8 cellular contexts compared by ENCODE assay signal in the genomic region with DNA sequence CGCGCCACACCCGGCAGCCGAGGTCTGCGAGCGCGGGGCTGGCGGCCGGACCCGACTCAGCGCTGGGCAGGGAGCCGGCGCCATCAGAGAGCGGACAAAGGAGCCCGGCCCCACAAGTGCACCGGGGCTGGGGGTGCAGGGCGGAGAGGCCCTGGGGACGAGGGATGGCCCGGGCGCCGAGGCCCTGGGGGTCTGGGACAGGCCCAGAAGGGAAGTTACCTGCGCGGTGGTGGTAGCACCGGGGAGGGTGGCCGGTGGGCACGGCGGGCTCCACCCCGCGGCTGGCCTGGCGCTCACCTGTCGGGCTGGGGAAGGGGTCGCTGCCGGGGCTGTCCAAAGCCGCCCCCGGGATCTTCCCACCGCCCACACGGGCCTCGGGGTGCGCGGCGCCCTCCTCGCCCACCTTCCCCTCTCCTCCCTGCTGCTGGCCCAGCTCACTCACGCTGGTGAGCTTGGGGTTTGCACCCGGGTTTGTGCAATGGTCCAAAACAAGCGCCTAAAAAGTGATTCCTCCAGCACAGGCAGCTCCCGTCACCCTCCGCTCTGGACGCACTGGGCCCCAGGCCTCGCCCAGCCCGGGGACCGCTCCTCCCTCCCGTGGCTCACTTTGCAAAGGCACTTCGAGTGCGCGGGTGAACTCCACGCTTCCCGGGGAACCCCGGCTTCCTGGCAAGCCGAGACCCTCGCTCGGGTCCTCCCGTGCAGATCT. TPM values are rescaled to one million over a fixed set of nuclear protein-coding genes. Genes with fewer than 3 reads are reported as not detected.
A peak's percentile ranks its signal among the peaks of the same experiment; 100 is the strongest.
DNase-seq lines count a peak whose midpoint lies in the region; ATAC-seq and TF ChIP-seq lines count a peak whose summit lies in the region.

CTPS2 (minus strand) TSS at position 554 of the 709 bp plus-strand sequence. CDS start 9,767 bp downstream, outside the sequence.

- H3K27ac Mint-ChIP-seq in activated T-helper 2 cell treated with anti-CD3 and anti-CD28 coated beads, Interferon-gamma antibody, Interleukin-2, Interleukin-4, amounts not matched to agents 10 μg/mL and 5 μg/mL and 100 μg/mL, durations not matched to agents 14 hours and 24 hours and 36 hours, result peak within 1 kb of the TSS; percentile 78
- H3K27ac Mint-ChIP-seq in natural killer cell treated with Interleukin-12 subunit alpha and Interleukin-12 subunit beta and Interleukin-15 and Interleukin-18, amount 100 ng/mL, for 72 hours, result peak within 1 kb of the TSS in 1 of 2 donors; percentile 61

- peak within 1 kb of the TSS; percentile 43 for H3K27ac ChIP-seq in PC-3 (ENCODE audit: low read length)
- peak within 1 kb of the TSS; percentile 60 for H3K27ac ChIP-seq in thymus (ENCODE audit: low read depth)

- no peaks in the 10 kb centered on the region for H3K9me2 ChIP-seq in PC-3 (replicated peaks; ENCODE audit: low read length)

- H3K9me3 Mint-ChIP-seq in activated T-helper 2 cell treated with anti-CD3 and anti-CD28 coated beads, Interferon-gamma antibody, Interleukin-2, Interleukin-4, amounts not matched to agents 10 μg/mL and 5 μg/mL and 100 μg/mL, durations not matched to agents 14 hours and 24 hours and 36 hours, result no peaks in the 10 kb centered on the region
- no peaks in the 10 kb centered on the region for H3K9me3 Mint-ChIP-seq in natural killer cell treated with Interleukin-12 subunit alpha and Interleukin-12 subunit beta and Interleukin-15 and Interleukin-18, amount 100 ng/mL, for 72 hours

- H3F3A ChIP-seq in PC-3 (ENCODE audit: low read length, unreplicated experiment), result no peaks in the 10 kb centered on the region

- H3K4me3 Mint-ChIP-seq in activated T-helper 2 cell treated with anti-CD3 and anti-CD28 coated beads, Interferon-gamma antibody, Interleukin-2, Interleukin-4, amounts not matched to agents 10 μg/mL and 5 μg/mL and 100 μg/mL, durations not matched to agents 14 hours and 24 hours and 36 hours (ENCODE audit: low read depth), result peak within 1 kb of the TSS; percentile 84
- H3K4me3 Mint-ChIP-seq in natural killer cell treated with Interleukin-12 subunit alpha and Interleukin-12 subunit beta and Interleukin-15 and Interleukin-18, amount 100 ng/mL, for 72 hours, result peak within 1 kb of the TSS; percentile 83

- intact Hi-C loops in PC-3 (cut with micrococcal nuclease), result no loop called here
- intact Hi-C loops in activated T-helper 2 cell treated with anti-CD3 and anti-CD28 coated beads, Interferon-gamma antibody, Interleukin-2, Interleukin-4, amounts not matched to agents 10 μg/mL and 5 μg/mL and 100 μg/mL, durations not matched to agents 14 hours and 24 hours and 36 hours (cut with micrococcal nuclease), result loop anchor here (10.0 kb wide), 2 partner anchors 143 to 957 kb away; no protein-coding TSS in a partner anchor

- peaks cover 12% of the 10 kb centered on the region for H3K4me1 Mint-ChIP-seq in activated T-helper 2 cell treated with anti-CD3 and anti-CD28 coated beads, Interferon-gamma antibody, Interleukin-2, Interleukin-4, amounts not matched to agents 10 μg/mL and 5 μg/mL and 100 μg/mL, durations not matched to agents 14 hours and 24 hours and 36 hours (ENCODE audit: low read depth)
- peaks cover 8 to 10% of the 10 kb centered on the region in 2 donors for H3K4me1 Mint-ChIP-seq in natural killer cell treated with Interleukin-12 subunit alpha and Interleukin-12 subunit beta and Interleukin-15 and Interleukin-18, amount 100 ng/mL, for 72 hours (ENCODE audit: low read depth in 2 of 2)

- H3K9me3 ChIP-seq in PC-3 (ENCODE audit: low read length) (no peaks in the 10 kb centered on the region), thymus (ENCODE audit: control insufficient read depth) (no peaks in the 10 kb centered on the region)

- CTCF ChIA-PET in PC-3 (lab: Charles Lee), result no interaction called here

- H3K4me3 ChIP-seq in PC-3 (ENCODE audit: low read length), result peak within 1 kb of the TSS; percentile 98
- peak within 1 kb of the TSS; percentile 64 for H3K4me3 ChIP-seq in fibroblast of pulmonary artery (replicated peaks; ENCODE audit: low read depth, low read length)
- H3K4me3 ChIP-seq in thymus (ENCODE audit: low read length), result peak within 1 kb of the TSS; percentile 74

- ATAC-seq in GM19324 (IDR thresholded peaks at IDR 0.05; ENCODE audit: low FRiP score, unreplicated experiment) (peak; percentile 72), HG03432 (IDR thresholded peaks at IDR 0.05; ENCODE audit: unreplicated experiment) (peak; percentile 96), PC-3 (peak; percentile 92)
- peak; percentile 86 to 89 for ATAC-seq in natural killer cell treated with Interleukin-12 subunit alpha and Interleukin-12 subunit beta and Interleukin-15 and Interleukin-18, amount 100 ng/mL, for 72 hours

- H3K36me3 ChIP-seq in PC-3 (ENCODE audit: low read depth, low read length) (no peaks in the 10 kb centered on the region), thymus (ENCODE audit: control insufficient read depth, insufficient read depth) (no peaks in the 10 kb centered on the region)

- H3K4me2 ChIP-seq in PC-3 (ENCODE audit: low read length), result peak within 1 kb of the TSS; percentile 99

- H3K27me3 Mint-ChIP-seq in activated T-helper 2 cell treated with anti-CD3 and anti-CD28 coated beads, Interferon-gamma antibody, Interleukin-2, Interleukin-4, amounts not matched to agents 10 μg/mL and 5 μg/mL and 100 μg/mL, durations not matched to agents 14 hours and 24 hours and 36 hours (ENCODE audit: low read depth), result no peaks in the 10 kb centered on the region
- H3K27me3 Mint-ChIP-seq in natural killer cell treated with Interleukin-12 subunit alpha and Interleukin-12 subunit beta and Interleukin-15 and Interleukin-18, amount 100 ng/mL, for 72 hours, result peaks cover 0 to 21% of the 10 kb centered on the region in 2 donors

- H3K27me3 ChIP-seq in PC-3 (ENCODE audit: low read length) (no peaks in the 10 kb centered on the region), thymus (ENCODE audit: control insufficient read depth, insufficient read depth) (no peaks in the 10 kb centered on the region)

- H4K20me1 ChIP-seq in PC-3 (ENCODE audit: low read length), result no peaks in the 10 kb centered on the region

- no peak; the same call in 1 of the 2 replicates for TF ChIP-seq CTCF in PC-3 (conservative IDR thresholded peaks at IDR 0.05; ENCODE audit: low read depth, low read length)
- TF ChIP-seq CTCF in fibroblast of pulmonary artery (IDR thresholded peaks at IDR 0.05; ENCODE audit: low read length, missing control alignments), result no peak

- H3K36me3 Mint-ChIP-seq in activated T-helper 2 cell treated with anti-CD3 and anti-CD28 coated beads, Interferon-gamma antibody, Interleukin-2, Interleukin-4, amounts not matched to agents 10 μg/mL and 5 μg/mL and 100 μg/mL, durations not matched to agents 14 hours and 24 hours and 36 hours (ENCODE audit: low read depth), result peaks cover 7% of the 10 kb centered on the region
- H3K36me3 Mint-ChIP-seq in natural killer cell treated with Interleukin-12 subunit alpha and Interleukin-12 subunit beta and Interleukin-15 and Interleukin-18, amount 100 ng/mL, for 72 hours, result no peaks in the 10 kb centered on the region

- H3K79me2 ChIP-seq in PC-3 (ENCODE audit: low read length), result peaks cover 31% of the 10 kb centered on the region

- peak within 1 kb of the TSS; percentile 84 for H3K9ac ChIP-seq in PC-3 (ENCODE audit: low read length)

- H2AFZ ChIP-seq in PC-3 (ENCODE audit: low read length), result peak within 1 kb of the TSS; percentile 92

- DNase-seq in COLO668 (lab: John Stamatoyannopoulos, UW; ENCODE audit: unreplicated experiment) (peak; percentile 78), PC-3 (peak; percentile 63), fibroblast of pulmonary artery (ENCODE audit: low read depth) (peak; percentile 56)
- peak; percentile 38 for DNase-seq in activated T-helper 2 cell treated with anti-CD3 and anti-CD28 coated beads, Interferon-gamma antibody, Interleukin-2, Interleukin-4, amounts not matched to agents 10 μg/mL and 5 μg/mL and 100 μg/mL, durations not matched to agents 14 hours and 24 hours and 36 hours (ENCODE audit: low spot score)
- peak; percentile 64 for DNase-seq in natural killer cell treated with Interleukin-12 subunit alpha and Interleukin-12 subunit beta and Interleukin-15 and Interleukin-18, amount 100 ng/mL, for 72 hours (ENCODE audit: low spot score)

- BruUV-seq in PC-3 (replicated peaks; lab: Mats Ljungman, UMichigan), result no TSS peak

- H3K4me1 ChIP-seq in PC-3 (ENCODE audit: insufficient read depth, low read length), result peaks cover 6% of the 10 kb centered on the region; the same call in 1 of the 2 replicates
- no peaks in the 10 kb centered on the region for H3K4me1 ChIP-seq in thymus (ENCODE audit: control insufficient read depth, insufficient read depth, low read length)

- under 1% methylated on average over 60 of the region's 62 CpGs for whole genome bisulfite sequencing in thymus

- POLR2A ChIA-PET in PC-3 (lab: Charles Lee; ENCODE audit: unreplicated experiment), result no interaction called here

RNA-seq across cellular contexts. Expression of gene CTPS2, which starts in this region (rescaled TPM):
- 16.1 and 25.0 TPM in 2 replicates for total RNA-seq in PC-3 (2014; rRNA removed)
- 7.7 and 9.3 TPM in 2 replicates for total RNA-seq in activated T-helper 2 cell treated with anti-CD3 and anti-CD28 coated beads, Interferon-gamma antibody, Interleukin-2, Interleukin-4, amounts not matched to agents 10 μg/mL and 5 μg/mL and 100 μg/mL, durations not matched to agents 14 hours and 24 hours and 36 hours
- total RNA-seq in natural killer cell treated with Interleukin-12 subunit alpha and Interleukin-12 subunit beta and Interleukin-15 and Interleukin-18, amount 100 ng/mL, for 72 hours, result 1 to 10 TPM; 3.8 to 5.8 TPM
- polyA plus RNA-seq in thymus, result 10.2 TPM

Comparison
In these comparisons a context has a peak if more than half of its experiments do, and no peak if none do; other contexts are left out.
1. Peak in every context shown above with its lines: DNase-seq, ATAC-seq, H3K4me3 ChIP-seq and H3K27ac ChIP-seq.